8 cellular contexts compared by ENCODE assay signal in genomic region chr6:89081423-89082322, GRCh38. TPM values are rescaled to one million over a fixed set of nuclear protein-coding genes. Genes with fewer than 3 reads are reported as not detected.
DNase-seq lines count a peak whose midpoint lies in the region; ATAC-seq and TF ChIP-seq lines count a peak whose summit lies in the region.

No MANE protein-coding gene starts in this region.

- H3K36me3 Mint-ChIP-seq in endothelial cell (ENCODE audit: low read depth, unreplicated experiment): peaks cover 30% of the 10 kb centered on the region

- H3K27ac Mint-ChIP-seq in endothelial cell (ENCODE audit: unreplicated experiment): peak overlapping the region; percentile 84

- H3K9ac ChIP-seq in HUES48 (ENCODE audit: low read depth, low read length) (peak overlapping the region; percentile 94), NT2/D1 (ENCODE audit: insufficient read length, low read depth) (peak overlapping the region; percentile 94)

- in situ Hi-C loops in Caki2 (cut with HindIII; ENCODE audit: low pct_unique_long_range_greater_than_20kb, low sequenced_read_pairs): no loop called here

- peaks cover 33% of the 10 kb centered on the region for H3K4me1 ChIP-seq in HUES48 (ENCODE audit: control insufficient read depth, insufficient read depth, low read length)
- no peaks in the 10 kb centered on the region for H3K4me1 ChIP-seq in NT2/D1 (ENCODE audit: insufficient read depth, insufficient read length)

- no peak for TF ChIP-seq CTCF in endothelial cell (IDR thresholded peaks at IDR 0.05; ENCODE audit: unreplicated experiment)

- ATAC-seq in GM21381 (IDR thresholded peaks at IDR 0.05; ENCODE audit: unreplicated experiment): peak; percentile 58

- no peaks in the 10 kb centered on the region for H3K27me3 ChIP-seq in HUES48 (ENCODE audit: control insufficient read depth, insufficient read depth, low read length)
- no peaks in the 10 kb centered on the region for H3K27me3 ChIP-seq in NT2/D1 (ENCODE audit: insufficient read depth, insufficient read length)

- DNase-seq in Caki2 (ENCODE audit: low read depth) (peak; percentile 93), NT2/D1 (ENCODE audit: low read depth, low spot score) (peak; percentile 63), endothelial cell (ENCODE audit: low spot score) (peak; percentile 94), midbrain (lab: John Stamatoyannopoulos, UW) (peak; percentile 98)
- peak; percentile 99 for DNase-seq in activated CD8-positive, alpha-beta memory T cell treated with anti-CD3 and anti-CD28 coated beads, Interleukin-2, amount 50 U/mL, for 4 hours
- DNase-seq in stimulated activated CD8-positive, alpha-beta memory T cell treated with anti-CD3 and anti-CD28 coated beads, Interleukin-15, amount 100 ng/mL, for 48 hours (ENCODE audit: low read depth in 2 of 2): peak; percentile 96 to 97

- H3K9me3 ChIP-seq in HUES48 (ENCODE audit: control insufficient read depth, insufficient read depth, low read length) (no peaks in the 10 kb centered on the region), NT2/D1 (ENCODE audit: insufficient read depth, low read length) (no peaks in the 10 kb centered on the region)

- H3K27me3 Mint-ChIP-seq in endothelial cell (ENCODE audit: unreplicated experiment): peaks cover 10% of the 10 kb centered on the region

- peak overlapping the region; percentile 97 for H3K4me3 ChIP-seq in HUES48 (ENCODE audit: low read depth, low read length)
- peak overlapping the region; percentile 84 for H3K4me3 ChIP-seq in NT2/D1 (ENCODE audit: insufficient read length, low read depth)

- H3K4me1 Mint-ChIP-seq in endothelial cell (ENCODE audit: unreplicated experiment): peaks cover 20% of the 10 kb centered on the region

- peak overlapping the region; percentile 97 for H3K27ac ChIP-seq in HUES48 (ENCODE audit: low read depth, low read length)

- peak overlapping the region; percentile 94 for H3K4me3 Mint-ChIP-seq in endothelial cell (ENCODE audit: unreplicated experiment)

- H3K36me3 ChIP-seq in HUES48 (ENCODE audit: control insufficient read depth, insufficient read depth, low read length) (peaks cover 28% of the 10 kb centered on the region), NT2/D1 (ENCODE audit: insufficient read depth, insufficient read length, low read length) (peaks cover 9% of the 10 kb centered on the region)

- H3K9me3 Mint-ChIP-seq in endothelial cell (ENCODE audit: unreplicated experiment): no peaks in the 10 kb centered on the region

RNA-seq across cellular contexts. Expression of gene PNRC1, which starts 1.1 kb away (rescaled TPM):
- total RNA-seq in Caki2 (2014; rRNA removed; shearing (Covaris generic); ENCODE audit: low replicate concordance): 31.7 and 38.3 TPM in 2 replicates
- 135 TPM for total RNA-seq in endothelial cell (ENCODE audit: unreplicated experiment)

RNA-seq across cellular contexts. Expression of gene SRSF12, which starts 36.2 kb away (rescaled TPM):
- 1.9 and 2.8 TPM in 2 replicates for total RNA-seq in Caki2 (2014; rRNA removed; shearing (Covaris generic); ENCODE audit: low replicate concordance)
- 3.9 TPM for total RNA-seq in endothelial cell (ENCODE audit: unreplicated experiment)

Comparison
In these comparisons a context has a peak if more than half of its experiments do, and no peak if none do; other contexts are left out.
1. Peak in every context shown above with its lines: DNase-seq, ATAC-seq, H3K4me3 ChIP-seq and H3K27ac ChIP-seq.